In the genomic region with DNA sequence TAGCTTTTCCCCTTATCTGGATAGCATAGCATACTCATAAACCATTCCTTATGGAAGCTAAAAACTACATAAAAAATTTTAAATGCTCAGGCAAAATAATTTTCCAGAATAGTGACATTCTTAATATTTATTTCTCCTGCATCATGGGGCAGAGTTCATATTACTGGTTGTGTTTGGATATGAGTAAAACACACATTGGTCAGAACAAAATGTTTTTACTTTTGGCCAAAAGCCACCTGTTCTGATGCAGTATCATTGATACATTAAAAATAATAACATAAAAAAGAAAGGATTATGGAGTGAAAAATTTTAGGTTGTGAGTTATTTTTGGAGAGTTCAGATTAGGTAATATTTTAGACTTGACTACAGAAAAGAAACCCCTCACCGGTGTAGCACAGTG, we compare ENCODE assay signal across 20 cellular contexts. TPM values are rescaled to one million over a fixed set of nuclear protein-coding genes. Genes with fewer than 3 reads are reported as not detected.
DNase-seq lines count a peak whose midpoint lies in the region; ATAC-seq, FAIRE-seq and TF ChIP-seq lines count a peak whose summit lies in the region.
"Had no signal": no experiment of that assay in that cellular context is flagged by ENCODE, and none has a peak within 500 bp of the region (broad histone marks: within the 10 kb centered on the region; RNA-seq: fewer than 3 reads in every experiment).

No MANE protein-coding gene starts in this region.

- CTCF ChIA-PET in HCT116 (lab: Charles Lee), result no interaction called here
- CTCF ChIA-PET in HepG2 (lab: Yijun Ruan, JAX; ENCODE audit: low intra/inter-chr PET ratio, low total read pairs), result interaction anchor here (1.5 kb wide), 1 partner anchor 55 kb away, joined by 4 read pairs; no protein-coding TSS in a partner anchor

- peaks cover 96% of the 10 kb centered on the region for H3K4me1 Mint-ChIP-seq in astrocyte (ENCODE audit: low read depth, unreplicated experiment)

- in situ Hi-C loops in HepG2 (cut with HindIII; ENCODE audit: extremely low pct_ligation_motif_present, low pct_unique_long_range_greater_than_20kb), result no loop called here

- TF ChIP-seq CTCF in HCT116 (IDR thresholded peaks at IDR 0.05 in 2 of 3, conservative IDR thresholded peaks at IDR 0.05 in 1 of 3; ENCODE audit: borderline replicate concordance in 1 of 3, insufficient read depth in 1 of 3, low read depth in 2 of 3, low read length in 2 of 3) (no peak), astrocyte (IDR thresholded peaks at IDR 0.05; ENCODE audit: insufficient read depth, low read depth, low read length) (no peak), HepG2 (CRISPR knock-in tag; IDR thresholded peaks at IDR 0.05) (no peak), omental fat pad (IDR thresholded peaks at IDR 0.05) (no peak)

- TF ChIP-seq POLR2A in HCT116 (IDR thresholded peaks at IDR 0.05; ENCODE audit: borderline replicate concordance, extremely low read depth, insufficient read depth, insufficient read length) (no peak), HepG2 (IDR thresholded peaks at IDR 0.05; ENCODE audit: insufficient read depth in 1 of 2, low read depth in 2 of 2, low read length in 2 of 2) (no peak)

- H3K9ac ChIP-seq in HCT116 (ENCODE audit: low read length), result no peak overlapping the region
- peak overlapping the region; percentile 68 for H3K9ac ChIP-seq in astrocyte (ENCODE audit: low read length)
- H3K9ac ChIP-seq in HepG2 (ENCODE audit: insufficient read depth, low read depth, low read length), result peak overlapping the region; percentile 55

- no peaks in the 10 kb centered on the region for H3K9me3 ChIP-seq in HCT116 (ENCODE audit: control insufficient read depth in 1 of 2, insufficient read depth in 1 of 2, low read depth in 1 of 2, low read length in 2 of 2)
- H3K9me3 ChIP-seq in astrocyte (ENCODE audit: insufficient read depth, low read depth, low read length), result no peaks in the 10 kb centered on the region
- H3K9me3 ChIP-seq in HepG2 (ENCODE audit: low read length), result no peaks in the 10 kb centered on the region

- H4K20me1 ChIP-seq in HCT116 (ENCODE audit: insufficient read depth), result no peaks in the 10 kb centered on the region
- H4K20me1 ChIP-seq in astrocyte (ENCODE audit: insufficient read depth, low read length), result peaks cover 18% of the 10 kb centered on the region
- H4K20me1 ChIP-seq in HepG2 (ENCODE audit: insufficient read depth, low read length), result no peaks in the 10 kb centered on the region

- H3K79me2 ChIP-seq in HCT116 (ENCODE audit: insufficient read depth, low read length) (peaks cover 53% of the 10 kb centered on the region), astrocyte (ENCODE audit: insufficient read depth, low read length) (peaks cover 92% of the 10 kb centered on the region), HepG2 (ENCODE audit: insufficient read depth, low read length) (peaks cover 88% of the 10 kb centered on the region)

- H3K27ac ChIP-seq in HCT116 (ENCODE audit: low read depth, low read length), result no peak overlapping the region
- peak overlapping the region; percentile 87 for H3K27ac ChIP-seq in astrocyte (ENCODE audit: low read depth, low read length)
- H3K27ac ChIP-seq in HepG2 (ENCODE audit: extremely low read length, insufficient read depth, low read length), result peak overlapping the region; percentile 77
- H3K27ac ChIP-seq: cardiac muscle cell, WERI-Rb-1 had no signal

- no peaks in the 10 kb centered on the region for H3K27me3 ChIP-seq in HCT116 (ENCODE audit: insufficient read depth, low read length)
- H3K27me3 ChIP-seq in astrocyte (ENCODE audit: insufficient read depth, low read length), result no peaks in the 10 kb centered on the region
- no peaks in the 10 kb centered on the region for H3K27me3 ChIP-seq in HepG2 (ENCODE audit: control insufficient read depth in 1 of 2, insufficient read depth in 2 of 2, low read length in 2 of 2)
- H3K27me3 ChIP-seq: cardiac muscle cell had no signal

- no peak for TF ChIP-seq EP300 in HepG2 (IDR thresholded peaks at IDR 0.05; ENCODE audit: low read depth in 2 of 2, low read length in 2 of 2)
- no peak for TF ChIP-seq EP300 in HepG2 (CRISPR knock-in tag; IDR thresholded peaks at IDR 0.05; ENCODE audit: borderline replicate concordance)

- FAIRE-seq in astrocyte (lab: Jason Lieb, UNC) (no peak), HepG2 (lab: Jason Lieb, UNC) (no peak)
- FAIRE-seq: islet of Langerhans had no signal

- H3K9me3 Mint-ChIP-seq in astrocyte (ENCODE audit: unreplicated experiment), result peaks cover 2% of the 10 kb centered on the region
- H3K9me3 Mint-ChIP-seq: activated naive CD4-positive, alpha-beta T cell treated with anti-CD3 and anti-CD28 coated beads for 36 hours; endodermal cell; naive B cell had no signal

- POLR2A ChIA-PET in HCT116 (lab: Charles Lee) (no interaction called here), HepG2 (lab: Yijun Ruan, JAX) (interaction anchor here (1.2 to 4.3 kb wide), 12 partner anchors 8 to 123 kb away, joined by 3 to 36 read pairs (median 10); a partner anchor contains a TSS)

- H3K4me1 ChIP-seq in HCT116 (ENCODE audit: control insufficient read depth in 1 of 2, insufficient read depth in 2 of 2, low read length in 2 of 2), result peaks cover 7 to 32% of the 10 kb centered on the region in 2 experiments
- H3K4me1 ChIP-seq in astrocyte (ENCODE audit: insufficient read depth, low read length), result peaks cover 94% of the 10 kb centered on the region
- peaks cover 100% of the 10 kb centered on the region for H3K4me1 ChIP-seq in HepG2 (ENCODE audit: insufficient read depth, low read length)

- no peak for TF ChIP-seq RAD21 in HCT116 (IDR thresholded peaks at IDR 0.05; ENCODE audit: low read depth)
- no peak for TF ChIP-seq RAD21 in HepG2 (CRISPR knock-in tag; IDR thresholded peaks at IDR 0.05)

- 24% methylated on average over 1 of the region's 1 CpG for WGBS in HepG2 (ENCODE audit: low lambda C conversion rate)

- no peaks in the 10 kb centered on the region for H3K9me2 ChIP-seq in HCT116 (ENCODE audit: insufficient read depth)

- intact Hi-C loops in HCT116 (cut with micrococcal nuclease), result no loop called here
- intact Hi-C loops in HepG2 (cut with micrococcal nuclease; ENCODE audit: unreplicated experiment), result no loop called here

- no peaks in the 10 kb centered on the region for H3K27me3 Mint-ChIP-seq in astrocyte (ENCODE audit: low read depth, unreplicated experiment)
- H3K27me3 Mint-ChIP-seq: B cell, naive B cell had no signal

- BruUV-seq in HCT116 (replicated peaks; lab: Mats Ljungman, UMichigan) (no TSS peak), HepG2 (replicated peaks; lab: Mats Ljungman, UMichigan) (TSS peak; percentile 13)

- ATAC-seq in HCT116, result no peak
- no peak for ATAC-seq in HepG2
- ATAC-seq in omental fat pad (ENCODE audit: low FRiP score), result no peak
- ATAC-seq in HG03175 (IDR thresholded peaks at IDR 0.05; ENCODE audit: unreplicated experiment), result no peak

- H3K36me3 Mint-ChIP-seq in astrocyte (ENCODE audit: low read depth, unreplicated experiment), result peaks cover 18% of the 10 kb centered on the region

- H3K4me2 ChIP-seq in HCT116 (ENCODE audit: low read length) (peak overlapping the region; percentile 51), astrocyte (ENCODE audit: low read length) (peak overlapping the region; percentile 67), HepG2 (ENCODE audit: low read depth, low read length) (peak overlapping the region; percentile 77)

- H2AFZ ChIP-seq in HCT116 (ENCODE audit: low read depth, low read length, poor library complexity, severe bottlenecking), result no peak overlapping the region
- no peak overlapping the region for H2AFZ ChIP-seq in astrocyte (ENCODE audit: low read depth, low read length)
- no peak overlapping the region for H2AFZ ChIP-seq in HepG2 (ENCODE audit: low read length)

- RAD21 ChIA-PET in HCT116 (lab: Charles Lee; ENCODE audit: low non-redundant PET in 1 of 2, low total read pairs in 2 of 2, uncharacterized antibody in 2 of 2, unreplicated experiment in 2 of 2), result no interaction called here

- H3K4me3 ChIP-seq in HCT116 (replicated peaks in 1 of 2; ENCODE audit: low read depth in 1 of 2, low read length in 2 of 2) (no peak overlapping the region), astrocyte (ENCODE audit: insufficient read depth, low read depth, low read length) (peak overlapping the region; percentile 13), HepG2 (replicated peaks in 1 of 3; ENCODE audit: insufficient read depth in 1 of 3, low read depth in 2 of 3, low read length in 3 of 3) (peak overlapping the region in 2 of 3 experiments; percentile 30 to 31; a peak in 3 of 6 replicates)
- H3K4me3 ChIP-seq: cardiac muscle cell had no signal

- peak overlapping the region; percentile 70 for H3K4me3 Mint-ChIP-seq in astrocyte (ENCODE audit: unreplicated experiment)
- H3K4me3 Mint-ChIP-seq: activated naive CD4-positive, alpha-beta T cell treated with anti-CD3 and anti-CD28 coated beads for 36 hours; B cell; endodermal cell; naive B cell had no signal

- no peaks in the 10 kb centered on the region for H3K36me3 ChIP-seq in HCT116 (ENCODE audit: control insufficient read depth in 1 of 2, insufficient read depth in 2 of 2, low read length in 2 of 2)
- peaks cover 5% of the 10 kb centered on the region for H3K36me3 ChIP-seq in astrocyte (ENCODE audit: insufficient read depth, low read length)
- H3K36me3 ChIP-seq in HepG2 (replicated peaks in 1 of 2; ENCODE audit: control insufficient read depth in 1 of 2, insufficient read depth in 2 of 2, low read length in 2 of 2), result peaks cover 6 to 21% of the 10 kb centered on the region in 2 experiments
- H3K36me3 ChIP-seq: cardiac muscle cell had no signal

- H3K27ac Mint-ChIP-seq in astrocyte (ENCODE audit: unreplicated experiment), result peak overlapping the region; percentile 96
- H3K27ac Mint-ChIP-seq: activated naive CD4-positive, alpha-beta T cell treated with anti-CD3 and anti-CD28 coated beads for 36 hours; B cell; naive B cell had no signal

- DNase-seq in HCT116 (ENCODE audit: low read depth, low spot score), result no peak
- no peak for DNase-seq in astrocyte (ENCODE audit: low read depth)
- no peak for DNase-seq in HepG2 (ENCODE audit: low spot score)
- peak; percentile 48 for DNase-seq in stromal cell of bone marrow (ENCODE audit: low read depth)
- DNase-seq in GM19240 (ENCODE audit: insufficient read length, low spot score), result no peak
- no peak for DNase-seq in DMS 273 (lab: John Stamatoyannopoulos, UW; ENCODE audit: unreplicated experiment)
- no peak for DNase-seq in omental fat pad (ENCODE audit: low spot score)
- DNase-seq: activated naive CD4-positive, alpha-beta T cell treated with anti-CD3 and anti-CD28 coated beads for 36 hours; DMS153; glutamatergic neuron; naive B cell; NCI-H146; NCI-H524; stimulated activated CD4-positive, alpha-beta T cell treated with anti-CD3 and anti-CD28 coated beads, Interleukin-4, amount 100 ng/mL, for 4 hours; WERI-Rb-1 had no signal

RNA-seq across cellular contexts. Expression of a gene that starts 33.6 kb away (rescaled TPM):
- total RNA-seq in HCT116 (2021; ENCODE audit: unreplicated experiment) (21.3 TPM), astrocyte (88.7 and 93.4 TPM in 2 replicates), HepG2 (2016; rRNA removed; fragmentation: Illumina TruSeq; extraction: Trizol) (40.5 and 49.1 TPM in 2 replicates), omental fat pad (10 to 100 TPM; 17.8 to 29.8 (median 26.3) TPM)
- 9.5 and 10.8 TPM in 2 replicates for polyA plus RNA-seq in HCT116 (2012)
- total RNA-seq in HepG2 (2016; cell fraction: cytosol; rRNA removed; fragmentation: Illumina TruSeq; extraction: Trizol; ENCODE audit: low read depth), result 4.0 and 4.7 TPM in 2 replicates
- total RNA-seq in HepG2 (2016; cell fraction: insoluble cytoplasmic fraction; rRNA removed; fragmentation: Illumina TruSeq; extraction: Trizol), result 36.8 and 47.0 TPM in 2 replicates
- 24.9 and 25.7 TPM in 2 replicates for total RNA-seq in HepG2 (2016; cell fraction: membrane; rRNA removed; fragmentation: Illumina TruSeq; extraction: Trizol)
- total RNA-seq in HepG2 (2016; cell fraction: nucleus; rRNA removed; fragmentation: Illumina TruSeq; extraction: Trizol), result 50.0 and 60.1 TPM in 2 replicates
- 68.2 and 72.5 TPM in 2 replicates for polyA plus RNA-seq in HepG2 (2011; rRNA removed)
- 51.1 and 62.3 TPM in 2 replicates for polyA plus RNA-seq in HepG2 (2011; cell fraction: cytosol; rRNA removed)
- 100.0 and 109 TPM in 2 replicates for polyA plus RNA-seq in HepG2 (2011; cell fraction: nucleus; rRNA removed)
- polyA plus RNA-seq in HepG2 (2012), result 42.0 and 55.5 TPM in 2 replicates
- polyA plus RNA-seq in HepG2 (2016; cell fraction: cytosol; fragmentation: Illumina TruSeq; extraction: Trizol; ENCODE audit: low read depth), result 2.3 and 2.5 TPM in 2 replicates
- polyA plus RNA-seq in HepG2 (2016; cell fraction: insoluble cytoplasmic fraction; fragmentation: Illumina TruSeq; extraction: Trizol; ENCODE audit: low read depth), result 27.8 and 31.3 TPM in 2 replicates
- 11.1 and 12.4 TPM in 2 replicates for polyA plus RNA-seq in HepG2 (2016; cell fraction: membrane; fragmentation: Illumina TruSeq; extraction: Trizol; ENCODE audit: low read depth)
- 72.8 and 73.2 TPM in 2 replicates for polyA plus RNA-seq in HepG2 (2016; cell fraction: nucleus; fragmentation: Illumina TruSeq; extraction: Trizol; ENCODE audit: insufficient read depth, low read depth)
- polyA minus RNA-seq in HepG2 (2011; rRNA and poly(A)+ RNA removed; ENCODE audit: low replicate concordance), result 21.3 and 119 TPM in 2 replicates
- polyA minus RNA-seq in HepG2 (2011; cell fraction: cytosol; rRNA and poly(A)+ RNA removed), result 67.1 and 80.2 TPM in 2 replicates
- 60.0 and 64.5 TPM in 2 replicates for polyA minus RNA-seq in HepG2 (2011; cell fraction: nucleus; rRNA and poly(A)+ RNA removed)

Comparison
In these comparisons a context has a peak if more than half of its experiments do, and no peak if none do; other contexts are left out.
1. H3K4me3 ChIP-seq: peak in astrocyte (single experiment) and HepG2 (2 of 3); none in HCT116 (0 of 2).
2. Peak in every context shown above with its lines, with median percentiles within 50 percentile points of each other: H3K4me2 ChIP-seq.